1 cellular context compared by ENCODE assay signal in the genomic region with DNA sequence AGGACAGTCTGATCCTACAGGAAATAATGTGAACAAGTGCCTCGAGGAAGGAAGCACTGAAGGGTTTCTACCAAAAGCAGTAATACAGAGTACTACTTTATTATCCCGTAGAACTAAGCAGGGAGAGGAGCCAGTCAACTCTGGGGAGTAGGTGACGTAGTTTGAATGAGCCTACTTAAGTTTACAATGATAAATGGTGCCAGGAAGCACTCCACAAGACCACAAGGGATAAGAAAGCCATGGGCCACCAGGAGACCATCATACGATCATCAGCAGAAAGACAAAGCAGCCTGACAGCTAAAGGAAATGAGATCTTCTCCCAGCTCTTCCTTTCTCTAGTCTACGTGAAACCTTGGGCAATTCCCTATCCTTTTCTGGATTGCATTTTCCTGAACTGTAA.
TF ChIP-seq lines count a peak whose summit lies in the region.

No MANE protein-coding gene starts in this region.

TF ChIP-seq in SK-N-SH, 30 proteins besides CTCF, POLR2A, EP300 and RAD21 (continued from another document):
- TF ChIP-seq, protein P1, sequence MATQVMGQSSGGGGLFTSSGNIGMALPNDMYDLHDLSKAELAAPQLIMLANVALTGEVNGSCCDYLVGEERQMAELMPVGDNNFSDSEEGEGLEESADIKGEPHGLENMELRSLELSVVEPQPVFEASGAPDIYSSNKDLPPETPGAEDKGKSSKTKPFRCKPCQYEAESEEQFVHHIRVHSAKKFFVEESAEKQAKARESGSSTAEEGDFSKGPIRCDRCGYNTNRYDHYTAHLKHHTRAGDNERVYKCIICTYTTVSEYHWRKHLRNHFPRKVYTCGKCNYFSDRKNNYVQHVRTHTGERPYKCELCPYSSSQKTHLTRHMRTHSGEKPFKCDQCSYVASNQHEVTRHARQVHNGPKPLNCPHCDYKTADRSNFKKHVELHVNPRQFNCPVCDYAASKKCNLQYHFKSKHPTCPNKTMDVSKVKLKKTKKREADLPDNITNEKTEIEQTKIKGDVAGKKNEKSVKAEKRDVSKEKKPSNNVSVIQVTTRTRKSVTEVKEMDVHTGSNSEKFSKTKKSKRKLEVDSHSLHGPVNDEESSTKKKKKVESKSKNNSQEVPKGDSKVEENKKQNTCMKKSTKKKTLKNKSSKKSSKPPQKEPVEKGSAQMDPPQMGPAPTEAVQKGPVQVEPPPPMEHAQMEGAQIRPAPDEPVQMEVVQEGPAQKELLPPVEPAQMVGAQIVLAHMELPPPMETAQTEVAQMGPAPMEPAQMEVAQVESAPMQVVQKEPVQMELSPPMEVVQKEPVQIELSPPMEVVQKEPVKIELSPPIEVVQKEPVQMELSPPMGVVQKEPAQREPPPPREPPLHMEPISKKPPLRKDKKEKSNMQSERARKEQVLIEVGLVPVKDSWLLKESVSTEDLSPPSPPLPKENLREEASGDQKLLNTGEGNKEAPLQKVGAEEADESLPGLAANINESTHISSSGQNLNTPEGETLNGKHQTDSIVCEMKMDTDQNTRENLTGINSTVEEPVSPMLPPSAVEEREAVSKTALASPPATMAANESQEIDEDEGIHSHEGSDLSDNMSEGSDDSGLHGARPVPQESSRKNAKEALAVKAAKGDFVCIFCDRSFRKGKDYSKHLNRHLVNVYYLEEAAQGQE (IDR thresholded peaks at IDR 0.05; ENCODE audit: low read depth, low read length): no peak
- no peak for TF ChIP-seq GATA2 (CRISPR knock-in tag; IDR thresholded peaks at IDR 0.05)
